1 cellular context compared by ENCODE assay signal in the genomic region with DNA sequence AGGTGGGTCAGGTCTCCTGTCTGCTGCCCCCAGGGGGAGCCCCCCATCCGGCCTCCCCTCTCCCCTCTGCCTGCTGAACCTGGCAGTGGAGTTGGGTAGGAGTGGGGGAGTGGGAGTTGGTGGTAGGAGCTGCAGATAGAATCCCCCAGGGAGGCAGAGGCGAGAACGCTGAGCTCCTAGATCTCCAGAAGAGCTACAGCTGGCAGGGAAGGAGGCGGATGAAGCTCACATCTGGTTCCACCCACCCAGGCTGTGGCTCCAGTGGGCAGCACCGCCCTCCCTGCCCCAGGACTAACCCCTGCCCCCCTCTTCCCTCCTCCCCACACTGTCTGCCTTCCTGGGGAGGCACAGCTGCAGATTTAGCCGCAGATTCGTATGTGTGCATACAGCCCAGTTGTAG.
TF ChIP-seq lines count a peak whose summit lies in the region.

No MANE protein-coding gene starts in this region.

TF ChIP-seq in IMR-90, 13 proteins besides CTCF, POLR2A, EP300 and RAD21:
- TF ChIP-seq CHD1 (IDR thresholded peaks at IDR 0.05; ENCODE audit: low read depth, low read length), result no peak
- no peak for TF ChIP-seq MAFK (IDR thresholded peaks at IDR 0.05; ENCODE audit: low read depth, low read length)
- TF ChIP-seq, protein P1, sequence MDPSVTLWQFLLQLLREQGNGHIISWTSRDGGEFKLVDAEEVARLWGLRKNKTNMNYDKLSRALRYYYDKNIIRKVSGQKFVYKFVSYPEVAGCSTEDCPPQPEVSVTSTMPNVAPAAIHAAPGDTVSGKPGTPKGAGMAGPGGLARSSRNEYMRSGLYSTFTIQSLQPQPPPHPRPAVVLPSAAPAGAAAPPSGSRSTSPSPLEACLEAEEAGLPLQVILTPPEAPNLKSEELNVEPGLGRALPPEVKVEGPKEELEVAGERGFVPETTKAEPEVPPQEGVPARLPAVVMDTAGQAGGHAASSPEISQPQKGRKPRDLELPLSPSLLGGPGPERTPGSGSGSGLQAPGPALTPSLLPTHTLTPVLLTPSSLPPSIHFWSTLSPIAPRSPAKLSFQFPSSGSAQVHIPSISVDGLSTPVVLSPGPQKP (IDR thresholded peaks at IDR 0.05; ENCODE audit: borderline replicate concordance, low read depth, low read length), result no peak
- no peak for TF ChIP-seq NFE2L2 (IDR thresholded peaks at IDR 0.05; ENCODE audit: low read depth, low read length)
- no peak for TF ChIP-seq FOS (IDR thresholded peaks at IDR 0.05; ENCODE audit: low read depth, low read length)
- no peak for TF ChIP-seq RFX5 (IDR thresholded peaks at IDR 0.05; ENCODE audit: low read depth, low read length)
- no peak for TF ChIP-seq CEBPB (IDR thresholded peaks at IDR 0.05; ENCODE audit: low read depth, low read length)
- TF ChIP-seq SMC3 (IDR thresholded peaks at IDR 0.05; ENCODE audit: low read depth, low read length), result no peak
- TF ChIP-seq MAZ (IDR thresholded peaks at IDR 0.05; ENCODE audit: borderline replicate concordance, low read depth, low read length), result no peak
- TF ChIP-seq, protein P2, sequence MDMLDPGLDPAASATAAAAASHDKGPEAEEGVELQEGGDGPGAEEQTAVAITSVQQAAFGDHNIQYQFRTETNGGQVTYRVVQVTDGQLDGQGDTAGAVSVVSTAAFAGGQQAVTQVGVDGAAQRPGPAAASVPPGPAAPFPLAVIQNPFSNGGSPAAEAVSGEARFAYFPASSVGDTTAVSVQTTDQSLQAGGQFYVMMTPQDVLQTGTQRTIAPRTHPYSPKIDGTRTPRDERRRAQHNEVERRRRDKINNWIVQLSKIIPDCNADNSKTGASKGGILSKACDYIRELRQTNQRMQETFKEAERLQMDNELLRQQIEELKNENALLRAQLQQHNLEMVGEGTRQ (IDR thresholded peaks at IDR 0.05; ENCODE audit: low read depth, low read length), result no peak
- no peak for TF ChIP-seq MXI1 (IDR thresholded peaks at IDR 0.05; ENCODE audit: borderline replicate concordance, low read depth, low read length)
- TF ChIP-seq RCOR1 (IDR thresholded peaks at IDR 0.05; ENCODE audit: insufficient replicate concordance, low read length), result no peak
- TF ChIP-seq BHLHE40 (IDR thresholded peaks at IDR 0.05; ENCODE audit: low read depth, low read length), result no peak
TF ChIP-seq in IMR-90: peak in this region for 0.
